8 cellular contexts compared by ENCODE assay signal in the genomic region with DNA sequence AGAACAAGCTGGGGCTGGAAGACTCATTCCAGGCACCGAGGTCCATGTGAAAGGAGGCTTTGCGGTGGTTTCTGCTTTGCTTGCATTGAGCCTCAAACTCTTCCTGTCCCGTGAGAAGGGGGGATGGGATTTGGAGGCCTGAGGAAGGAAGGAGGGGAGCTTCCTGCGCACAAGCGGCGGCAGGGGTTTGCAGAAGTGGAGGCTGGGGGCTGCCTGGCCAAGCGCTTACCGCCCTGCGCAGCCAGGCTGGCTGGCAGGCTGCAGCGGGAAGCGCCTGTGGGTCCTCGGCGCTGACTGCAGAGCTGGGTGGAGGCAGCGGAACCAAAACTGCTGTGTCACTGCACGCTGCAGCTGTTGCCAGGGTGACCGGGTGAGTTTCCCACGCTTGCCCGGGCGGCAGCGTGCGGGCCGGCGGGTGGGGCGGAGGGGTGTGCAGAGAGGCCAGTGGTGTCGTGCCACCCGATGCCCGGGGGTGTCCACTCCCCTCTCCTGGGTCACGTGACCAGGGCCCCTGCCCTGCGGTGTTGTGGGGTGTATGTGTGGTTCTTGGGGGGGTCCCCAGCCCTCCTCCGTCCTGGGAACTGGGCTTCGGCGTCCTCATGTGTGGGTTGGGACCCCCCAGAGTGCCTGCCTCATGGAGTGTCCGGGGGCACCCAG.
DNase-seq lines count a peak whose midpoint lies in the region; ATAC-seq and TF ChIP-seq lines count a peak whose summit lies in the region.

No MANE protein-coding gene starts in this region.

- ATAC-seq in GM19025 (IDR thresholded peaks at IDR 0.05; ENCODE audit: low read depth, unreplicated experiment) = peak; percentile 74
- peak; percentile 59 for ATAC-seq in HG03378 (IDR thresholded peaks at IDR 0.05; ENCODE audit: unreplicated experiment)

- H3K4me1 ChIP-seq in NT2/D1 (ENCODE audit: insufficient read depth, insufficient read length) = peaks cover 40% of the 10 kb centered on the region

- no peaks in the 10 kb centered on the region for H3K27me3 ChIP-seq in NT2/D1 (ENCODE audit: insufficient read depth, insufficient read length)

- peak; percentile 95 for DNase-seq in AG10803 (ENCODE audit: low read depth)
- no peak for DNase-seq in NT2/D1 (ENCODE audit: low read depth, low spot score)
- DNase-seq in activated CD8-positive, alpha-beta memory T cell treated with anti-CD3 and anti-CD28 coated beads, Interleukin-2, amount 50 U/mL, for 48 hours = peak; percentile 85
- peak; percentile 94 for DNase-seq in epithelial cell of esophagus (ENCODE audit: low read depth)
- peak; percentile 92 for DNase-seq in mucosa of gallbladder (ENCODE audit: low spot score)
- peak; percentile 48 to 57 for DNase-seq in stimulated activated CD8-positive, alpha-beta memory T cell treated with anti-CD3 and anti-CD28 coated beads, Interleukin-4, amount 100 ng/mL, for 1 hour (ENCODE audit: low read depth in 2 of 2, low spot score in 1 of 2)

- H3K36me3 ChIP-seq in NT2/D1 (ENCODE audit: insufficient read depth, insufficient read length, low read length) = peaks cover 47% of the 10 kb centered on the region

- no peak for TF ChIP-seq CTCF in AG10803 (conservative IDR thresholded peaks at IDR 0.05; ENCODE audit: low read length)
- no peak for TF ChIP-seq CTCF in epithelial cell of esophagus (IDR thresholded peaks at IDR 0.05; ENCODE audit: insufficient read depth, low read depth, low read length, missing control alignments)

- H3K4me3 ChIP-seq in AG10803 (ENCODE audit: low read length) (peak overlapping the region; percentile 43), NT2/D1 (ENCODE audit: insufficient read length, low read depth) (no peak overlapping the region), epithelial cell of esophagus (ENCODE audit: low read length) (no peak overlapping the region)

- peak overlapping the region; percentile 11 for H3K9ac ChIP-seq in NT2/D1 (ENCODE audit: insufficient read length, low read depth)

- no peaks in the 10 kb centered on the region for H3K9me3 ChIP-seq in NT2/D1 (ENCODE audit: insufficient read depth, low read length)
